In genomic region chr19:44111910-44112463, GRCh38 we compare ENCODE assay signal across 8 cellular contexts. TPM values are rescaled to one million over a fixed set of nuclear protein-coding genes. Genes with fewer than 3 reads are reported as not detected.
DNase-seq lines count a peak whose midpoint lies in the region; ATAC-seq and TF ChIP-seq lines count a peak whose summit lies in the region.

No MANE protein-coding gene starts in this region.

- peaks cover 19% of the 10 kb centered on the region for H3K36me3 ChIP-seq in OCI-LY7 (ENCODE audit: insufficient read depth, low read length)
- peaks cover 14 to 32% of the 10 kb centered on the region in 2 donors for H3K36me3 ChIP-seq in muscle layer of duodenum (ENCODE audit: control insufficient read depth in 1 of 2, insufficient read depth in 2 of 2, low read length in 2 of 2)

- H3K27me3 ChIP-seq in dorsolateral prefrontal cortex (no peaks in the 10 kb centered on the region), muscle layer of duodenum (ENCODE audit: low read depth, low read length) (no peaks in the 10 kb centered on the region)

- peaks cover 63% of the 10 kb centered on the region for H3K36me3 Mint-ChIP-seq in activated T-cell treated with anti-CD3 and anti-CD28 coated beads, Interleukin-2, amount 50 U/mL, for 24 hours (ENCODE audit: low read depth)

- H3K4me3 ChIP-seq in OCI-LY7 (ENCODE audit: low read depth, low read length, poor library complexity, severe bottlenecking) = peak overlapping the region; percentile 83
- H3K4me3 ChIP-seq in dorsolateral prefrontal cortex = peak overlapping the region in 58 of 59 donors; percentile 59 to 98 (median 82)
- H3K4me3 ChIP-seq in muscle layer of duodenum (ENCODE audit: low read depth in 1 of 2, low read length in 2 of 2) = peak overlapping the region; percentile 87 to 97

- peak overlapping the region; percentile 99 for H3K4me3 Mint-ChIP-seq in activated T-cell treated with anti-CD3 and anti-CD28 coated beads, Interleukin-2, amount 50 U/mL, for 24 hours

- ATAC-seq in HG02623 (IDR thresholded peaks at IDR 0.05; ENCODE audit: unreplicated experiment) = no peak
- no peak for ATAC-seq in HG02973 (IDR thresholded peaks at IDR 0.05; ENCODE audit: unreplicated experiment)

- H2AFZ ChIP-seq in OCI-LY7 (ENCODE audit: low read length) = no peak overlapping the region

- no peaks in the 10 kb centered on the region for H3K27me3 Mint-ChIP-seq in activated T-cell treated with anti-CD3 and anti-CD28 coated beads, Interleukin-2, amount 50 U/mL, for 24 hours

- no TSS peak for BruUV-seq in OCI-LY7 (replicated peaks; lab: Mats Ljungman, UMichigan)

- peak; percentile 31 for DNase-seq in activated T-cell treated with anti-CD3 and anti-CD28 coated beads, Interleukin-2, amount 50 U/mL, for 24 hours
- no peak for DNase-seq in activated T-cell treated with anti-CD3 and anti-CD28 coated beads for 4 hours
- no peak for DNase-seq in OCI-LY7 (ENCODE audit: low spot score)
- DNase-seq in dorsolateral prefrontal cortex = peak in 1 of 10 donors; percentile 48
- DNase-seq in NCI-H1105 (lab: John Stamatoyannopoulos, UW) = no peak

- CTCF ChIA-PET in OCI-LY7 (lab: Charles Lee; ENCODE audit: unreplicated experiment) = no interaction called here

- H3K9me3 ChIP-seq in OCI-LY7 (ENCODE audit: low read length) (no peaks in the 10 kb centered on the region), muscle layer of duodenum (ENCODE audit: control insufficient read depth in 1 of 2, low read length in 2 of 2) (peaks cover 21 to 37% of the 10 kb centered on the region in 2 donors)

- TF ChIP-seq CTCF in OCI-LY7 (conservative IDR thresholded peaks at IDR 0.05; ENCODE audit: low read length) (no peak), dorsolateral prefrontal cortex (IDR thresholded peaks at IDR 0.05 in 54 of 56, conservative IDR thresholded peaks at IDR 0.05 in 2 of 56; ENCODE audit: low read depth in 1 of 56, partially characterized antibody in 56 of 56) (no peak)

- H3K4me2 ChIP-seq in OCI-LY7 (ENCODE audit: low read length) = peak overlapping the region; percentile 99

- H3K27ac ChIP-seq in OCI-LY7 (ENCODE audit: low read depth, low read length, poor library complexity, severe bottlenecking) (no peak overlapping the region), dorsolateral prefrontal cortex (peak overlapping the region in 3 of 59 donors; percentile 79 to 88 (median 82)), muscle layer of duodenum (ENCODE audit: low read length) (no peak overlapping the region)

- intact Hi-C loops in OCI-LY7 (cut with micrococcal nuclease; ENCODE audit: unreplicated experiment) = loop anchor here (2.0 kb wide), 2 partner anchors 101 to 109 kb away; partner anchors contain the start of genes ZNF227 and ZNF230
- intact Hi-C loops in dorsolateral prefrontal cortex (cut with DNase I) = loop anchor here (2.0 to 10.0 kb wide), 9 partner anchors 17 to 193 kb away; partner anchors contain the start of genes ZNF230 (in 2 of the 2), ZNF235 (in 2 of the 2), ZNF155 (in 1 of the 2) and ZNF224 (in 1 of the 2)

- peaks cover 39% of the 10 kb centered on the region for H3K9me3 Mint-ChIP-seq in activated T-cell treated with anti-CD3 and anti-CD28 coated beads, Interleukin-2, amount 50 U/mL, for 24 hours

- peaks cover 16% of the 10 kb centered on the region for H3K4me1 ChIP-seq in OCI-LY7 (ENCODE audit: insufficient read depth, low read length, poor library complexity, severe bottlenecking)
- peaks cover 4 to 16% of the 10 kb centered on the region in 2 donors for H3K4me1 ChIP-seq in muscle layer of duodenum (ENCODE audit: control insufficient read depth in 1 of 2, insufficient read depth in 2 of 2, low read length in 2 of 2)

- POLR2A ChIA-PET in OCI-LY7 (lab: Charles Lee) = interaction anchor here (0.6 kb wide), 1 partner anchor 55 kb away, joined by 4 read pairs; no protein-coding TSS in a partner anchor

- peaks cover 31% of the 10 kb centered on the region for H3K4me1 Mint-ChIP-seq in activated T-cell treated with anti-CD3 and anti-CD28 coated beads, Interleukin-2, amount 50 U/mL, for 24 hours (ENCODE audit: low read depth)

- H3K9me2 ChIP-seq in OCI-LY7 (ENCODE audit: insufficient read depth, low read length) = no peaks in the 10 kb centered on the region

- no peaks in the 10 kb centered on the region for H4K20me1 ChIP-seq in OCI-LY7 (ENCODE audit: insufficient read depth, low read length)

- H3K27ac Mint-ChIP-seq in activated T-cell treated with anti-CD3 and anti-CD28 coated beads, Interleukin-2, amount 50 U/mL, for 24 hours = no peak overlapping the region

- no peaks in the 10 kb centered on the region for H3K79me2 ChIP-seq in OCI-LY7 (ENCODE audit: insufficient read depth, low read depth, low read length)

RNA-seq across cellular contexts. Expression of gene ZNF225, which starts 1.2 kb away (rescaled TPM):
- 2.4 and 3.5 TPM in 2 replicates for total RNA-seq in OCI-LY7 (2014; rRNA removed; shearing (Covaris generic))
- total RNA-seq in OCI-LY7 (2022) (4.1 and 6.1 TPM in 2 replicates), dorsolateral prefrontal cortex (10 to 100 TPM in 15 of 120 experiments, 1 to 10 TPM in 105; 4.5 to 14.2 (median 8.2) TPM)

RNA-seq across cellular contexts. Expression of gene ZNF224, which starts 17.8 kb away (rescaled TPM):
- total RNA-seq in OCI-LY7 (2014; rRNA removed; shearing (Covaris generic)) = 17.5 and 20.4 TPM in 2 replicates
- 20.2 and 21.5 TPM in 2 replicates for total RNA-seq in OCI-LY7 (2022)
- total RNA-seq in dorsolateral prefrontal cortex = 10 to 100 TPM; 25.6 to 58.3 (median 42.2) TPM

RNA-seq across cellular contexts. Expression of gene ZNF234, which starts 29.4 kb away (rescaled TPM):
- not detected in 2 replicates for total RNA-seq in OCI-LY7 (2014; rRNA removed; shearing (Covaris generic))
- total RNA-seq in OCI-LY7 (2022) (not detected in 2 replicates), dorsolateral prefrontal cortex (10 to 100 TPM in 117 of 120 experiments, 1 to 10 TPM in 3; 8.8 to 27.0 (median 15.6) TPM)

RNA-seq across cellular contexts. Expression of gene ZNF284, which starts 40.0 kb away (rescaled TPM):
- not detected in 2 replicates for total RNA-seq in OCI-LY7 (2014; rRNA removed; shearing (Covaris generic))
- not detected in 2 replicates for total RNA-seq in OCI-LY7 (2022)
- total RNA-seq in dorsolateral prefrontal cortex = 1 to 10 TPM; 2.3 to 6.7 (median 4.1) TPM

RNA-seq across cellular contexts. Expression of gene ZNF226, which starts 52.9 kb away (rescaled TPM):
- 14.6 and 14.7 TPM in 2 replicates for total RNA-seq in OCI-LY7 (2014; rRNA removed; shearing (Covaris generic))
- 17.9 and 24.0 TPM in 2 replicates for total RNA-seq in OCI-LY7 (2022)
- 10 to 100 TPM; 33.2 to 72.4 (median 51.4) TPM for total RNA-seq in dorsolateral prefrontal cortex

Comparison
In these comparisons a context has a peak if more than half of its experiments do, and no peak if none do; other contexts are left out.
1. RNA of gene ZNF234, which starts 29.4 kb away (total RNA-seq): 8.8 to 27.0 TPM in dorsolateral prefrontal cortex; not detected in OCI-LY7; every median in the first group is over 4 times any median in the second.
2. Peak in every context shown above with its lines, with median percentiles within 50 percentile points of each other: H3K4me3 ChIP-seq.